ENCODE assay signal across 16 cellular contexts in genomic region chr15:89107984-89108383, GRCh38. TPM values are rescaled to one million over a fixed set of nuclear protein-coding genes. Genes with fewer than 3 reads are reported as not detected.
DNase-seq lines count a peak whose midpoint lies in the region; TF ChIP-seq lines count a peak whose summit lies in the region.
"Had no signal": no experiment of that assay in that cellular context is flagged by ENCODE, and none has a peak within 500 bp of the region (broad histone marks: within the 10 kb centered on the region; RNA-seq: fewer than 3 reads in every experiment).

No MANE protein-coding gene starts in this region.

- H3K4me3 ChIP-seq in Peyer's patch: no peak overlapping the region
- H3K4me3 ChIP-seq: GM23338 had no signal

- no peak for TF ChIP-seq POLR2A in Peyer's patch (IDR thresholded peaks at IDR 0.05)

- H3K4me1 Mint-ChIP-seq in osteocyte (ENCODE audit: unreplicated experiment): peaks cover 51% of the 10 kb centered on the region

- no peaks in the 10 kb centered on the region for H3K9me3 Mint-ChIP-seq in osteocyte (ENCODE audit: unreplicated experiment)
- H3K9me3 Mint-ChIP-seq: CD14-positive monocyte; GM23338; stimulated activated naive CD8-positive, alpha-beta T cell treated with anti-CD3 and anti-CD28 coated beads, Interleukin-15, Interleukin-2, amounts not matched to agents 100 ng/mL and 50 ng/mL, for 24 hours; T-helper 1 cell treated with Interleukin-12 subunit alpha and Interleukin-12 subunit beta and Interleukin-4 antibody, amounts not matched to agents 30 μg/mL and 1 μg/mL, for 36 hours had no signal

- no peak overlapping the region for H3K4me3 Mint-ChIP-seq in osteocyte (ENCODE audit: unreplicated experiment)
- H3K4me3 Mint-ChIP-seq: CD14-positive monocyte; GM23338; stimulated activated naive CD8-positive, alpha-beta T cell treated with anti-CD3 and anti-CD28 coated beads, Interleukin-15, Interleukin-2, amounts not matched to agents 100 ng/mL and 50 ng/mL, for 24 hours; T-helper 1 cell treated with Interleukin-12 subunit alpha and Interleukin-12 subunit beta and Interleukin-4 antibody, amounts not matched to agents 30 μg/mL and 1 μg/mL, for 36 hours had no signal

- H3K27me3 ChIP-seq in Peyer's patch: no peaks in the 10 kb centered on the region

- H3K36me3 ChIP-seq in Peyer's patch: peaks cover 0 to 9% (median 0%) of the 10 kb centered on the region in 3 donors

- H3K27ac ChIP-seq in epithelial cell of prostate: peak overlapping the region; percentile 28
- H3K27ac ChIP-seq in Peyer's patch: no peak overlapping the region
- H3K27ac ChIP-seq: HL-60 had no signal

- H3K9me3 ChIP-seq in Peyer's patch: no peaks in the 10 kb centered on the region

- peaks cover 0 to 22% (median 6%) of the 10 kb centered on the region in 4 donors for H3K4me1 ChIP-seq in Peyer's patch

- H3K27ac Mint-ChIP-seq in osteocyte (ENCODE audit: unreplicated experiment): peak overlapping the region; percentile 46
- H3K27ac Mint-ChIP-seq: GM23338; stimulated activated naive CD8-positive, alpha-beta T cell treated with anti-CD3 and anti-CD28 coated beads, Interleukin-15, Interleukin-2, amounts not matched to agents 100 ng/mL and 50 ng/mL, for 24 hours; T-helper 1 cell treated with Interleukin-12 subunit alpha and Interleukin-12 subunit beta and Interleukin-4 antibody, amounts not matched to agents 30 μg/mL and 1 μg/mL, for 36 hours had no signal

- peaks cover 9% of the 10 kb centered on the region for H3K36me3 Mint-ChIP-seq in osteocyte (ENCODE audit: unreplicated experiment)

- TF ChIP-seq CTCF in osteocyte (IDR thresholded peaks at IDR 0.05) (no peak), Peyer's patch (IDR thresholded peaks at IDR 0.05) (no peak)

- DNase-seq in ELF-1 (ENCODE audit: low read depth, low spot score) (peak; percentile 18), MV-4-11 (lab: John Stamatoyannopoulos, UW) (peak; percentile 36), epithelial cell of prostate (ENCODE audit: low read depth, low spot score) (no peak), osteocyte (ENCODE audit: extremely low spot score, unreplicated experiment) (no peak), DMS 273 treated with DMSO at 0.1 percent for 48 hours (lab: John Stamatoyannopoulos, UW) (no peak), COLO668 (lab: John Stamatoyannopoulos, UW; ENCODE audit: unreplicated experiment) (no peak), Peyer's patch (no peak), NCI-H526 treated with DMSO at 0.1 percent for 48 hours (lab: John Stamatoyannopoulos, UW) (no peak)
- DNase-seq: activated naive CD4-positive, alpha-beta T cell; GF-D8; MM.1S had no signal

- H3K27me3 Mint-ChIP-seq in osteocyte (ENCODE audit: unreplicated experiment): no peaks in the 10 kb centered on the region
- H3K27me3 Mint-ChIP-seq: stimulated activated naive CD8-positive, alpha-beta T cell treated with anti-CD3 and anti-CD28 coated beads, Interleukin-15, Interleukin-2, amounts not matched to agents 100 ng/mL and 50 ng/mL, for 24 hours had no signal

RNA-seq across cellular contexts. Expression of gene ABHD2, which starts 19.7 kb away (rescaled TPM):
- total RNA-seq in osteocyte (85.7 and 92.2 TPM in 2 replicates), Peyer's patch (100 to 1,000 TPM in 3 of 4 donors, 10 to 100 TPM in 1; 75.9 to 190 (median 121) TPM)

Comparison
In these comparisons a context has a peak if more than half of its experiments do, and no peak if none do; other contexts are left out.
1. DNase-seq: peak in ELF-1 (single experiment) and MV-4-11 (single experiment); none in epithelial cell of prostate (single experiment), osteocyte (single experiment), DMS 273 treated with DMSO at 0.1 percent for 48 hours (single experiment), COLO668 (single experiment), Peyer's patch (0 of 3) and NCI-H526 treated with DMSO at 0.1 percent for 48 hours (single experiment).